8 cellular contexts compared by ENCODE assay signal in genomic region chr1:50704126-50704525, GRCh38.
DNase-seq lines count a peak whose midpoint lies in the region; ATAC-seq and TF ChIP-seq lines count a peak whose summit lies in the region.

No MANE protein-coding gene starts in this region.

- TF ChIP-seq CTCF in WERI-Rb-1 (IDR thresholded peaks at IDR 0.05; ENCODE audit: low read depth, low read length) (peak; percentile 50), hepatocyte (IDR thresholded peaks at IDR 0.05; ENCODE audit: poor library complexity) (peak; percentile 78), testis (IDR thresholded peaks at IDR 0.05) (peak; percentile 42 to 77 (median 58))

- no peak for TF ChIP-seq POLR2A in testis (IDR thresholded peaks at IDR 0.05)

- no peak overlapping the region for H3K4me2 ChIP-seq in hepatocyte

- ATAC-seq in activated CD4-positive, CD25-positive, alpha-beta regulatory T cell treated with anti-CD3 and anti-CD28 coated beads, Interleukin-2, amount 50 U/mL, for 24 hours: no peak
- no peak for ATAC-seq in GM18909 (IDR thresholded peaks at IDR 0.05; ENCODE audit: poor library complexity, unreplicated experiment)

- 70% methylated on average over 1 of the region's 1 CpG for WGBS in hepatocyte (ENCODE audit: low lambda C conversion rate, missing lambda C conversion rate)
- WGBS in testis, 2 donors: 41 to 66% methylated on average over 1 of the region's 1 CpG

- no peak overlapping the region for H3K4me3 ChIP-seq in WERI-Rb-1 (ENCODE audit: low read depth, low read length)
- H3K4me3 ChIP-seq in hepatocyte: no peak overlapping the region
- H3K4me3 ChIP-seq in testis: no peak overlapping the region

- no peak overlapping the region for H3K27ac ChIP-seq in WERI-Rb-1
- no peak overlapping the region for H3K27ac ChIP-seq in hepatocyte
- no peak overlapping the region for H3K27ac ChIP-seq in testis

- H3K9me3 ChIP-seq in WERI-Rb-1 (ENCODE audit: severe bottlenecking) (no peaks in the 10 kb centered on the region), hepatocyte (ENCODE audit: low read depth) (no peaks in the 10 kb centered on the region), testis (no peaks in the 10 kb centered on the region)

- H3K79me2 ChIP-seq in hepatocyte: no peaks in the 10 kb centered on the region

- H4K20me1 ChIP-seq in hepatocyte (ENCODE audit: insufficient read depth, poor library complexity, severe bottlenecking): no peaks in the 10 kb centered on the region

- intact Hi-C loops in testis (cut with DNase I; ENCODE audit: low total_unique reads): no loop called here

- DNase-seq in CD1c-positive myeloid dendritic cell (ENCODE audit: extremely low spot score): peak; percentile 32
- peak; percentile 25 for DNase-seq in GM19238 (ENCODE audit: insufficient read length, low spot score)
- peak; percentile 65 for DNase-seq in NCI-H2029 (lab: John Stamatoyannopoulos, UW)
- peak; percentile 18 for DNase-seq in WERI-Rb-1
- peak; percentile 50 for DNase-seq in hepatocyte (ENCODE audit: low spot score)
- DNase-seq in testis: no peak

- H2AFZ ChIP-seq in hepatocyte: no peak overlapping the region

- no peaks in the 10 kb centered on the region for H3K9me2 ChIP-seq in hepatocyte (replicated peaks; ENCODE audit: insufficient read depth)

- H3K36me3 ChIP-seq in WERI-Rb-1 (no peaks in the 10 kb centered on the region), hepatocyte (replicated peaks; ENCODE audit: insufficient read depth, low read depth) (no peaks in the 10 kb centered on the region), testis (ENCODE audit: low read depth, missing control alignments) (no peaks in the 10 kb centered on the region)

- H3K27me3 ChIP-seq in WERI-Rb-1 (ENCODE audit: insufficient read depth, low read depth, severe bottlenecking) (no peaks in the 10 kb centered on the region), hepatocyte (no peaks in the 10 kb centered on the region), testis (no peaks in the 10 kb centered on the region)

- H3K4me1 ChIP-seq in hepatocyte (ENCODE audit: insufficient read depth) (no peaks in the 10 kb centered on the region), testis (no peaks in the 10 kb centered on the region)
